20 cellular contexts compared by ENCODE assay signal in genomic region chr3:14150491-14151230, GRCh38. TPM values are rescaled to one million over a fixed set of nuclear protein-coding genes. Genes with fewer than 3 reads are reported as not detected.
DNase-seq lines count a peak whose midpoint lies in the region; ATAC-seq and TF ChIP-seq lines count a peak whose summit lies in the region.
"Had no signal": no experiment of that assay in that cellular context is flagged by ENCODE, and none has a peak within 500 bp of the region (broad histone marks: within the 10 kb centered on the region; RNA-seq: fewer than 3 reads in every experiment).

No MANE protein-coding gene starts in this region.

- no peak overlapping the region for H3K27ac ChIP-seq in endodermal cell (ENCODE audit: low read depth, low read length)
- no peak overlapping the region for H3K27ac ChIP-seq in trophoblast cell (ENCODE audit: low read depth, low read length)
- H3K27ac ChIP-seq: coronary artery, pancreas, SJSA1, skin epidermis, transverse colon had no signal

- no peaks in the 10 kb centered on the region for H3K79me2 ChIP-seq in trophoblast cell (ENCODE audit: control insufficient read depth, insufficient read depth, low read length, poor library complexity)

- H3K9me3 Mint-ChIP-seq in HFFc6 (no peaks in the 10 kb centered on the region), endodermal cell (no peaks in the 10 kb centered on the region)
- H3K9me3 Mint-ChIP-seq: activated CD4-positive, alpha-beta memory T cell treated with anti-CD3 and anti-CD28 coated beads for 36 hours had no signal

- H3K36me3 ChIP-seq in endodermal cell (ENCODE audit: control insufficient read depth, insufficient read depth, low read length) (peaks cover 52% of the 10 kb centered on the region), trophoblast cell (ENCODE audit: control insufficient read depth in 1 of 2, insufficient read depth in 2 of 2, low read length in 2 of 2) (peaks cover 59 to 72% of the 10 kb centered on the region in 2 experiments)

- H3K4me3 ChIP-seq in endodermal cell (ENCODE audit: low read length) = no peak overlapping the region
- no peak overlapping the region for H3K4me3 ChIP-seq in trophoblast cell (ENCODE audit: low read depth, low read length)
- H3K4me3 ChIP-seq: coronary artery, mucosa of descending colon, pancreas, SJSA1, skin epidermis, transverse colon had no signal

- no peak overlapping the region for H3K23ac ChIP-seq in trophoblast cell (ENCODE audit: low read length)

- no peak overlapping the region for H3K4me3 Mint-ChIP-seq in HFFc6
- H3K4me3 Mint-ChIP-seq in endodermal cell = no peak overlapping the region
- H3K4me3 Mint-ChIP-seq: activated CD4-positive, alpha-beta memory T cell treated with anti-CD3 and anti-CD28 coated beads for 36 hours had no signal

- H3K4me1 ChIP-seq in endodermal cell (ENCODE audit: control insufficient read depth, insufficient read depth, low read length) = no peaks in the 10 kb centered on the region
- peaks cover 3 to 4% of the 10 kb centered on the region in 2 experiments for H3K4me1 ChIP-seq in trophoblast cell (ENCODE audit: control insufficient read depth in 1 of 2, insufficient read depth in 2 of 2, low read length in 2 of 2)
- H3K4me1 ChIP-seq: pancreas had no signal

- peak; percentile 50 for DNase-seq in activated CD8-positive, alpha-beta memory T cell treated with anti-CD3 and anti-CD28 coated beads for 24 hours
- no peak for DNase-seq in activated CD8-positive, alpha-beta memory T cell treated with anti-CD3 and anti-CD28 coated beads, Interleukin-2, amount 50 U/mL, for 4 hours
- no peak for DNase-seq in HFFc6
- no peak for DNase-seq in endodermal cell
- DNase-seq in trophoblast cell = no peak
- DNase-seq in SIG-M5 (lab: John Stamatoyannopoulos, UW) = no peak
- DNase-seq in NCI-H748 (lab: John Stamatoyannopoulos, UW; ENCODE audit: unreplicated experiment) = no peak
- DNase-seq: 8988T; activated CD4-positive, alpha-beta memory T cell treated with anti-CD3 and anti-CD28 coated beads for 36 hours; activated effector memory CD4-positive, alpha-beta T cell treated with Interleukin-2 at 50 U/mL for 16 hours; C1 segment of cervical spinal cord; DMS79 treated with DMSO at 0.1 percent for 48 hours; mucosa of descending colon; NCI-H1930; pancreas; transverse colon had no signal

- H3K79me1 ChIP-seq in trophoblast cell (ENCODE audit: low read length) = no peaks in the 10 kb centered on the region

- H3K27ac Mint-ChIP-seq in HFFc6 (peak overlapping the region; percentile 85), endodermal cell (peak overlapping the region; percentile 79)
- H3K27ac Mint-ChIP-seq: activated CD4-positive, alpha-beta memory T cell treated with anti-CD3 and anti-CD28 coated beads for 36 hours had no signal

- H2AK5ac ChIP-seq in trophoblast cell (ENCODE audit: low read length) = no peak overlapping the region

- H3K14ac ChIP-seq in trophoblast cell (ENCODE audit: low read length) = no peak overlapping the region

- H3K4me2 ChIP-seq in trophoblast cell (ENCODE audit: low read length) = no peak overlapping the region

- H3K36me3 Mint-ChIP-seq in HFFc6 (ENCODE audit: low read depth) = peaks cover 31% of the 10 kb centered on the region
- peaks cover 62% of the 10 kb centered on the region for H3K36me3 Mint-ChIP-seq in endodermal cell (ENCODE audit: low read depth)

- H3K9ac ChIP-seq in endodermal cell (ENCODE audit: extremely low read depth, low read length, poor library complexity, severe bottlenecking) (no peak overlapping the region), trophoblast cell (ENCODE audit: low read length) (no peak overlapping the region)

- no peak overlapping the region for H3K4ac ChIP-seq in trophoblast cell (ENCODE audit: low read depth, low read length)

- 88 to 94% methylated on average over 8 to 9 of the region's 9 CpGs for WGBS in endodermal cell (ENCODE audit: insufficient coverage in 1 of 2, insufficient read length in 1 of 2), 2 experiments
- WGBS in trophoblast cell (ENCODE audit: extremely low coverage, insufficient coverage, insufficient read length) = no CpG with 5 or more reads among the region's 9 CpGs

- H4K12ac ChIP-seq in trophoblast cell (ENCODE audit: low read depth, low read length) = peak overlapping the region; percentile 39

- TF ChIP-seq CTCF in HFFc6 (IDR thresholded peaks at IDR 0.05) = no peak
- TF ChIP-seq CTCF in endodermal cell (conservative IDR thresholded peaks at IDR 0.05) = no peak

- H2BK12ac ChIP-seq in trophoblast cell (ENCODE audit: low read length) = no peak overlapping the region

- no peak for ATAC-seq in HG03457 (IDR thresholded peaks at IDR 0.05; ENCODE audit: unreplicated experiment)
- ATAC-seq: mucosa of descending colon, pancreas had no signal

- no peak overlapping the region for H4K91ac ChIP-seq in trophoblast cell (ENCODE audit: low read depth, low read length)

- H2BK5ac ChIP-seq in trophoblast cell (ENCODE audit: low read depth, low read length, poor library complexity) = no peak overlapping the region

- H3K4me1 Mint-ChIP-seq in HFFc6 (ENCODE audit: low read depth) (peaks cover 30% of the 10 kb centered on the region), endodermal cell (peaks cover 15% of the 10 kb centered on the region)

- peaks cover 3% of the 10 kb centered on the region; the same call in 1 of the 2 replicates for H3K27me3 Mint-ChIP-seq in HFFc6 (ENCODE audit: insufficient read depth)
- no peaks in the 10 kb centered on the region for H3K27me3 Mint-ChIP-seq in endodermal cell (ENCODE audit: insufficient read depth)
- H3K27me3 Mint-ChIP-seq: activated CD4-positive, alpha-beta memory T cell treated with anti-CD3 and anti-CD28 coated beads for 36 hours had no signal

- no peak overlapping the region for H4K8ac ChIP-seq in trophoblast cell (ENCODE audit: low read depth, low read length)

- H3K9me3 ChIP-seq in endodermal cell (ENCODE audit: control insufficient read depth, low read length) (no peaks in the 10 kb centered on the region), trophoblast cell (ENCODE audit: insufficient read depth, low read depth, low read length) (peaks cover 2% of the 10 kb centered on the region)
- H3K9me3 ChIP-seq: mucosa of descending colon, pancreas, SJSA1, transverse colon had no signal

- no peak overlapping the region for H3K18ac ChIP-seq in trophoblast cell (ENCODE audit: low read length)

- H2BK120ac ChIP-seq in trophoblast cell (ENCODE audit: insufficient read depth, low read length, poor library complexity) = no peak overlapping the region

- no peak overlapping the region for H2AFZ ChIP-seq in trophoblast cell (ENCODE audit: insufficient read depth, low read length, poor library complexity)

- H3K27me3 ChIP-seq in endodermal cell (ENCODE audit: control insufficient read depth, insufficient read depth, low read length, poor library complexity, severe bottlenecking) (no peaks in the 10 kb centered on the region), trophoblast cell (ENCODE audit: insufficient read depth, low read length) (no peaks in the 10 kb centered on the region)
- H3K27me3 ChIP-seq: pancreas, SJSA1, transverse colon had no signal

RNA-seq across cellular contexts. Expression of gene TMEM43, which starts 25.8 kb away (rescaled TPM):
- 10 to 100 TPM; 73.3 to 90.8 (median 80.7) TPM for total RNA-seq in HFFc6 (2021; fragmentation: NEBNext Ultra II Directional; extraction: Animal tissue kit (Norgen Biotek cat#: 25700))
- total RNA-seq in endodermal cell = 10 to 100 TPM; 28.9 to 39.3 TPM
- polyA plus RNA-seq in endodermal cell (2013, experiment 1 of 2) = 45.4 TPM
- 44.9 TPM for polyA plus RNA-seq in endodermal cell (2013, experiment 2 of 2)
- 28.5 and 29.8 TPM in 2 replicates for polyA plus RNA-seq in trophoblast cell (2013)

RNA-seq across cellular contexts. Expression of gene CHCHD4, which starts 26.0 kb away (rescaled TPM):
- total RNA-seq in HFFc6 (2021; fragmentation: NEBNext Ultra II Directional; extraction: Animal tissue kit (Norgen Biotek cat#: 25700)) = 10 to 100 TPM in 3 of 6 experiments, 1 to 10 TPM in 3; 9.4 to 12.0 (median 10.1) TPM
- total RNA-seq in endodermal cell = 10 to 100 TPM; 16.2 to 20.5 TPM
- 16.4 TPM for polyA plus RNA-seq in endodermal cell (2013, experiment 1 of 2)
- 14.7 TPM for polyA plus RNA-seq in endodermal cell (2013, experiment 2 of 2)
- 8.3 and 9.1 TPM in 2 replicates for polyA plus RNA-seq in trophoblast cell (2013)

RNA-seq across cellular contexts. Expression of gene XPC, which starts 27.7 kb away (rescaled TPM):
- 10 to 100 TPM; 38.7 to 40.3 (median 39.5) TPM for total RNA-seq in HFFc6 (2021; fragmentation: NEBNext Ultra II Directional; extraction: Animal tissue kit (Norgen Biotek cat#: 25700))
- total RNA-seq in endodermal cell = 10 to 100 TPM; 33.0 to 40.0 TPM
- polyA plus RNA-seq in endodermal cell (2013, experiment 1 of 2) = 37.6 TPM
- polyA plus RNA-seq in endodermal cell (2013, experiment 2 of 2) = 34.9 TPM
- polyA plus RNA-seq in trophoblast cell (2013) = 26.3 and 26.6 TPM in 2 replicates

RNA-seq across cellular contexts. Expression of gene LSM3, which starts 28.0 kb away (rescaled TPM):
- total RNA-seq in HFFc6 (2021; fragmentation: NEBNext Ultra II Directional; extraction: Animal tissue kit (Norgen Biotek cat#: 25700)) = 10 to 100 TPM; 15.5 to 21.1 (median 18.7) TPM
- 10 to 100 TPM; 18.1 to 19.7 TPM for total RNA-seq in endodermal cell
- 21.2 TPM for polyA plus RNA-seq in endodermal cell (2013, experiment 1 of 2)
- 21.9 TPM for polyA plus RNA-seq in endodermal cell (2013, experiment 2 of 2)
- polyA plus RNA-seq in trophoblast cell (2013) = 30.7 and 31.4 TPM in 2 replicates
